ENCODE assay signal across 9 cellular contexts in the genomic region with DNA sequence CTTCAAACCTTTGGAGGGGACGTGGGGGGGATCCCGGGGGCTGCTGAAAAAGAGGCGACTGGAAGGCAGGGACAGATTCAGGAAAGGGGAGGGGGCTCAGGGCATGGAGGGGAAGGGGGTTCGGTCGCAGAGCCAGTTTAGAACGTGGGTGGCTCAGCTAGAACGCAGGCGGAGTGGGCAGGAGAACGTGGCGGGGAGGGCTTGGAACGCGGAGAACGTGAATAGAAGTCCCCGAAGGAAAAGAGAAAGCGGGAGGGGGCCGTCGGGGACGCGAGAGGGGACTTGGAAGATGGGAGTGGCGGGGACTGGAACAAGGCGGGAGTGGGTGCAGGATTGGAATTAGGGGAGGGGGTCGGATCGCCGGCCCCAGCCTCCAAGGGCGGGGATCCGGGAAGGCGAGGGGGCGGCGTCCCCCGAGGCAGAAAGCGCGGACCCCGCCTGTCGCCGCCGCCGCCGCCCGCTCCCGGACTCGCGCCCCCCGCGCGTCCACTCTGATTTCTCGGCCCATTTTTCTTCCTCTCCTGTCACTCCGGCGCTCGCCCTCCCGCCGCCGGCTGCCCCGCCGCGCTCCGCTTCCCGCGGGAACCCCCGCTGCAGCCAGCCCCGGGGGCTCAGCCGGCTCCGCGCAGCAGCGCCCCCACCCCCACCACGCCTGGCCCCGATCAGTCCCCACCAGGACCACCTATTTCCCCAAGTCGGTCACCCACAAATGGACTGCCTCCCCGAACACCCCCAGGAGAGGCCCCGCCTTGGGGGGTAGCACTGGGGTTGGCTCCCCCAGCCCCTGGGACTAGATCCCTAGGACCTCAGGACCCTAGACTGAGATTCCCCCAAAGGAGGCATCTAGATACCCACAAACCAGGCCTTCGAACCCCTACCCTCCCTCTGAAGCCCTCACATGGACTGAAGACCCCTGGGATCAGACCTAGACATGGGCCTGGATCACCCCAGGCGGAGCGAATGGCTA. TPM values are rescaled to one million over a fixed set of nuclear protein-coding genes. Genes with fewer than 3 reads are reported as not detected.
DNase-seq lines count a peak whose midpoint lies in the region; ATAC-seq, FAIRE-seq and TF ChIP-seq lines count a peak whose summit lies in the region.
"Had no signal": no experiment of that assay in that cellular context is flagged by ENCODE, and none has a peak within 500 bp of the region (broad histone marks: within the 10 kb centered on the region; RNA-seq: fewer than 3 reads in every experiment).

No MANE protein-coding gene starts in this region.

- no peak for TF ChIP-seq POLR2A in lower leg skin (IDR thresholded peaks at IDR 0.05)

- no peak for TF ChIP-seq CTCF in heart right ventricle (IDR thresholded peaks at IDR 0.05)
- TF ChIP-seq CTCF in lower leg skin (IDR thresholded peaks at IDR 0.05): no peak

- no peaks in the 10 kb centered on the region for H3K9me3 ChIP-seq in heart right ventricle

- H3K4me1 ChIP-seq in heart right ventricle: peaks cover 0 to 16% (median 13%) of the 10 kb centered on the region in 9 donors

- WGBS in heart right ventricle, 2 donors: 6 to 10% methylated on average over 52 to 72 of the region's 72 CpGs
- 5 to 9% methylated on average over 70 to 71 of the region's 72 CpGs for WGBS in lower leg skin, 2 donors

- no peak for DNase-seq in heart right ventricle
- no peak for DNase-seq in Right ventricle myocardium inferior (ENCODE audit: missing footprints)
- no peak for DNase-seq in activated naive CD4-positive, alpha-beta T cell treated with anti-CD3 and anti-CD28 coated beads, Interleukin-2, amount 50 U/mL, for 72 hours (ENCODE audit: low spot score in 2 of 2)
- DNase-seq in lower leg skin (ENCODE audit: low spot score in 2 of 2): no peak
- DNase-seq in urothelium cell line (ENCODE audit: low spot score): peak; percentile 50
- no peak for DNase-seq in 8988T
- DNase-seq in NCI-H187 (lab: John Stamatoyannopoulos, UW): no peak

- peak overlapping the region; percentile 48 to 88 for H3K27ac Mint-ChIP-seq in activated naive CD4-positive, alpha-beta T cell treated with anti-CD3 and anti-CD28 coated beads, Interleukin-2, amount 50 U/mL, for 72 hours

- H3K27ac ChIP-seq in heart right ventricle: peak overlapping the region in 1 of 10 donors; percentile 15

- no peaks in the 10 kb centered on the region for H3K9me3 Mint-ChIP-seq in activated naive CD4-positive, alpha-beta T cell treated with anti-CD3 and anti-CD28 coated beads, Interleukin-2, amount 50 U/mL, for 72 hours

- H3K4me3 ChIP-seq in heart right ventricle: peak overlapping the region; percentile 35 to 61 (median 50)
- peak overlapping the region; percentile 26 for H3K4me3 ChIP-seq in lower leg skin (ENCODE audit: low read depth, poor library complexity, severe bottlenecking)

- no peak for FAIRE-seq in urothelium cell line (lab: Jason Lieb, UNC)

- H3K36me3 Mint-ChIP-seq in activated naive CD4-positive, alpha-beta T cell treated with anti-CD3 and anti-CD28 coated beads, Interleukin-2, amount 50 U/mL, for 72 hours: peaks cover 0 to 5% of the 10 kb centered on the region in 2 donors

- ATAC-seq in heart right ventricle (no peak), Right ventricle myocardium inferior (no peak), HG02678 (IDR thresholded peaks at IDR 0.05; ENCODE audit: unreplicated experiment) (no peak)
- ATAC-seq in activated naive CD4-positive, alpha-beta T cell treated with anti-CD3 and anti-CD28 coated beads, Interleukin-2, amount 50 U/mL, for 72 hours: no peak

- intact Hi-C loops in heart right ventricle (cut with DNase I): no loop called here
- intact Hi-C loops in Right ventricle myocardium inferior (cut with DNase I): no loop called here
- intact Hi-C loops in lower leg skin (cut with DNase I; ENCODE audit: low total_unique reads): no loop called here

- peaks cover 4 to 51% (median 38%) of the 10 kb centered on the region in 7 donors for H3K27me3 ChIP-seq in heart right ventricle

- no peaks in the 10 kb centered on the region for H3K36me3 ChIP-seq in heart right ventricle

RNA-seq across cellular contexts. Expression of a gene that starts 12.5 kb away (rescaled TPM):
- under 1 TPM in 3 of 10 donors, not detected in 7; 0.12 to 0.17 (median 0.13) TPM for total RNA-seq in heart right ventricle
- under 1 TPM; 0.04 to 0.22 TPM for polyA plus RNA-seq in heart right ventricle
- not detected for total RNA-seq in Right ventricle myocardium inferior
- 1 to 10 TPM; 1.7 to 2.9 TPM for total RNA-seq in activated naive CD4-positive, alpha-beta T cell treated with anti-CD3 and anti-CD28 coated beads, Interleukin-2, amount 50 U/mL, for 72 hours
- under 1 TPM in 1 of 4 donors, not detected in 3; 0.16 TPM for total RNA-seq in lower leg skin

RNA-seq across cellular contexts. Expression of a gene that starts 18.4 kb away (rescaled TPM):
- total RNA-seq in heart right ventricle (100 to 1,000 TPM in 1 of 10 donors, 10 to 100 TPM in 9; 34.5 to 117 (median 46.9) TPM), Right ventricle myocardium inferior (68.4 TPM), lower leg skin (100 to 1,000 TPM; 125 to 152 (median 128) TPM)
- polyA plus RNA-seq in heart right ventricle: 100 to 1,000 TPM; 104 to 270 TPM
- 10 to 100 TPM; 39.8 to 46.0 TPM for total RNA-seq in activated naive CD4-positive, alpha-beta T cell treated with anti-CD3 and anti-CD28 coated beads, Interleukin-2, amount 50 U/mL, for 72 hours

RNA-seq across cellular contexts. Expression of a gene that starts 53.3 kb away (rescaled TPM):
- total RNA-seq in heart right ventricle (100 to 1,000 TPM; 245 to 419 (median 347) TPM), Right ventricle myocardium inferior (342 TPM), lower leg skin (not detected)
- 10 to 100 TPM; 38.0 to 87.1 TPM for polyA plus RNA-seq in heart right ventricle
- total RNA-seq in activated naive CD4-positive, alpha-beta T cell treated with anti-CD3 and anti-CD28 coated beads, Interleukin-2, amount 50 U/mL, for 72 hours: 1 to 10 TPM; 2.0 to 4.0 TPM
- total RNA-seq: subcutaneous adipose tissue had no signal

RNA-seq across cellular contexts. Expression of a gene that starts 57.7 kb away (rescaled TPM):
- total RNA-seq in heart right ventricle (10 to 100 TPM; 20.2 to 57.7 (median 25.9) TPM), Right ventricle myocardium inferior (31.6 TPM), lower leg skin (10 to 100 TPM; 56.9 to 94.3 (median 68.7) TPM)
- 100 to 1,000 TPM in 1 of 2 donors, 10 to 100 TPM in 1; 33.4 to 143 TPM for polyA plus RNA-seq in heart right ventricle
- total RNA-seq in activated naive CD4-positive, alpha-beta T cell treated with anti-CD3 and anti-CD28 coated beads, Interleukin-2, amount 50 U/mL, for 72 hours: 100 to 1,000 TPM; 361 to 383 TPM

Comparison
In these comparisons a context has a peak if more than half of its experiments do, and no peak if none do; other contexts are left out.
1. RNA of a gene that starts 53.3 kb away (total RNA-seq): 245 to 419 TPM in heart right ventricle and 342 TPM in Right ventricle myocardium inferior (single experiment); 2.0 to 4.0 TPM in activated naive CD4-positive, alpha-beta T cell treated with anti-CD3 and anti-CD28 coated beads, Interleukin-2, amount 50 U/mL, for 72 hours and not detected in lower leg skin; every median in the first group is over 10 times any median in the second.